Comparison of ENCODE assay signal across 10 cellular contexts in the genomic region with DNA sequence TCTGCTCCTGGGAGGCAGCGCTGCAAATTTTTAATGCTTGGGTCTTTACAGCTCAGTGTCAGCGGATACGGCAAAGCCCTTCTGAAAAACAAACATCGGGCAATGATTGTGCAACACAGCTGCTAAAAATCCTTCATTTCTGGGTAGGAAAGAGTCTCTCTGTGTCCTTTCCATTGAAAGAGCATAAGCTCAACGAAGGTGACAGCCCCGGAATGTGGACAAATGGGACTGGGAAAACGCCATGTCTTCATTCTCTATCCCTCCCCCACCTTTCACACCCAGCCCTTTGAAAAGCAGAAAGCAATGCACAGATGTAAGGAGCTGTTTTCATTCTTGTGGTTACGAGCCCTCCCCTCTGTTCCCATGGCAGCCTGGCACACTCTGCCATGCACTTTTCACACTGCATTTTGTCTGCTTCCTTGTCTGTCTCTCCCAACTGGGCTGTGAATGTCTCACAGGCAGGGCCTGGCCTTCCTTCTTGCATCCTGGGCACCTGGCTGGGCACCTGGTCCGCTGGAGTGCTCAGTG. TPM values are rescaled to one million over a fixed set of nuclear protein-coding genes. Genes with fewer than 3 reads are reported as not detected.
DNase-seq lines count a peak whose midpoint lies in the region; ATAC-seq and FAIRE-seq lines count a peak whose summit lies in the region.
"Had no signal": no experiment of that assay in that cellular context is flagged by ENCODE, and none has a peak within 500 bp of the region (broad histone marks: within the 10 kb centered on the region; RNA-seq: fewer than 3 reads in every experiment).

No MANE protein-coding gene starts in this region.

- no peaks in the 10 kb centered on the region for H3K9me3 Mint-ChIP-seq in activated naive CD8-positive, alpha-beta T cell (ENCODE audit: low read depth)
- no peaks in the 10 kb centered on the region for H3K9me3 Mint-ChIP-seq in activated naive CD8-positive, alpha-beta T cell treated with anti-CD3 and anti-CD28 coated beads for 36 hours

- no peak for DNase-seq in activated naive CD8-positive, alpha-beta T cell treated with anti-CD3 and anti-CD28 coated beads for 36 hours
- peak; percentile 17 for DNase-seq in RCC 7860 (ENCODE audit: low spot score)
- DNase-seq in fibroblast of the conjunctiva (ENCODE audit: low read depth): peak; percentile 53
- DNase-seq in urothelium cell line (ENCODE audit: low spot score): peak; percentile 75
- DNase-seq in NCI-H2081 treated with DMSO at 0.1 percent for 48 hours (lab: John Stamatoyannopoulos, UW): no peak
- DNase-seq: amniotic stem cell, small intestine had no signal

- H3K4me3 Mint-ChIP-seq in activated naive CD8-positive, alpha-beta T cell: peak overlapping the region; percentile 75
- no peak overlapping the region for H3K4me3 Mint-ChIP-seq in activated naive CD8-positive, alpha-beta T cell treated with anti-CD3 and anti-CD28 coated beads for 36 hours

- ATAC-seq in HG02840 (IDR thresholded peaks at IDR 0.05; ENCODE audit: low FRiP score, unreplicated experiment) (no peak), GM19324 (IDR thresholded peaks at IDR 0.05; ENCODE audit: low FRiP score, unreplicated experiment) (no peak)

- FAIRE-seq in RCC 7860 (lab: Jason Lieb, UNC) (no peak), urothelium cell line (lab: Jason Lieb, UNC) (peak; percentile 85)
- FAIRE-seq: small intestine had no signal

- peak overlapping the region; percentile 41 for H3K27ac Mint-ChIP-seq in activated naive CD8-positive, alpha-beta T cell
- H3K27ac Mint-ChIP-seq in activated naive CD8-positive, alpha-beta T cell treated with anti-CD3 and anti-CD28 coated beads for 36 hours: no peak overlapping the region

- H3K27me3 Mint-ChIP-seq in activated naive CD8-positive, alpha-beta T cell: no peaks in the 10 kb centered on the region
- H3K27me3 Mint-ChIP-seq in activated naive CD8-positive, alpha-beta T cell treated with anti-CD3 and anti-CD28 coated beads for 36 hours: no peaks in the 10 kb centered on the region

- H3K4me1 Mint-ChIP-seq in activated naive CD8-positive, alpha-beta T cell (ENCODE audit: low read depth): peaks cover 46% of the 10 kb centered on the region
- H3K4me1 Mint-ChIP-seq in activated naive CD8-positive, alpha-beta T cell treated with anti-CD3 and anti-CD28 coated beads for 36 hours: peaks cover 36% of the 10 kb centered on the region

- no peaks in the 10 kb centered on the region for H3K36me3 Mint-ChIP-seq in activated naive CD8-positive, alpha-beta T cell
- peaks cover 5% of the 10 kb centered on the region for H3K36me3 Mint-ChIP-seq in activated naive CD8-positive, alpha-beta T cell treated with anti-CD3 and anti-CD28 coated beads for 36 hours

RNA-seq across cellular contexts. Expression of a gene that starts 16.1 kb away (rescaled TPM):
- total RNA-seq in activated naive CD8-positive, alpha-beta T cell treated with anti-CD3 and anti-CD28 coated beads for 36 hours: 10 to 100 TPM; 18.1 to 20.8 TPM

Comparison
In these comparisons a context has a peak if more than half of its experiments do, and no peak if none do; other contexts are left out.
1. DNase-seq: peak in RCC 7860 (single experiment), fibroblast of the conjunctiva (single experiment) and urothelium cell line (single experiment); none in activated naive CD8-positive, alpha-beta T cell treated with anti-CD3 and anti-CD28 coated beads for 36 hours (single experiment) and NCI-H2081 treated with DMSO at 0.1 percent for 48 hours (single experiment).